In genomic region chr15:74196175-74196574, GRCh38 we compare ENCODE assay signal across 12 cellular contexts. TPM values are rescaled to one million over a fixed set of nuclear protein-coding genes. Genes with fewer than 3 reads are reported as not detected.
DNase-seq lines count a peak whose midpoint lies in the region; ATAC-seq and TF ChIP-seq lines count a peak whose summit lies in the region.
"Had no signal": no experiment of that assay in that cellular context is flagged by ENCODE, and none has a peak within 500 bp of the region (broad histone marks: within the 10 kb centered on the region; RNA-seq: fewer than 3 reads in every experiment).

No MANE protein-coding gene starts in this region.

- intact Hi-C loops in lower lobe of right lung (cut with DNase I) = no loop called here

- TF ChIP-seq CTCF in AG09309 (IDR thresholded peaks at IDR 0.05; ENCODE audit: control insufficient read depth, insufficient read depth, low read depth, low read length, missing control alignments) (no peak), brain microvascular endothelial cell (IDR thresholded peaks at IDR 0.05; ENCODE audit: low read depth, low read length, missing control alignments) (no peak), lower lobe of right lung (IDR thresholded peaks at IDR 0.05) (no peak)

- no peaks in the 10 kb centered on the region for H3K27me3 ChIP-seq in brain microvascular endothelial cell (replicated peaks)
- H3K27me3 ChIP-seq in lower lobe of right lung (ENCODE audit: low read depth) = no peaks in the 10 kb centered on the region

- peaks cover 18% of the 10 kb centered on the region for H3K4me1 ChIP-seq in lower lobe of right lung
- H3K4me1 ChIP-seq: parathyroid adenoma had no signal

- H3K36me3 ChIP-seq in brain microvascular endothelial cell (replicated peaks) (no peaks in the 10 kb centered on the region), lower lobe of right lung (no peaks in the 10 kb centered on the region)

- in situ Hi-C loops in brain microvascular endothelial cell (cut with HindIII; ENCODE audit: low pct_ligation_motif_present, low sequenced_read_pairs) = no loop called here

- ATAC-seq in lower lobe of right lung = peak; percentile 13 to 30
- ATAC-seq in HG02623 (IDR thresholded peaks at IDR 0.05; ENCODE audit: unreplicated experiment) = no peak
- ATAC-seq in HG03521 (IDR thresholded peaks at IDR 0.05; ENCODE audit: unreplicated experiment) = no peak
- ATAC-seq: stimulated activated memory B cell treated with anti-CD40 and anti-IgM and Interleukin-4, amounts not matched to agents 10 μg/mL and 1 μg/mL and 100 μg/mL, for 72 hours had no signal

- H3K9me3 ChIP-seq in lower lobe of right lung = no peaks in the 10 kb centered on the region

- DNase-seq in AG09309 (ENCODE audit: low read depth) (peak; percentile 94), LHCN-M2 (ENCODE audit: low read depth) (peak; percentile 82), brain microvascular endothelial cell (peak; percentile 98), lower lobe of right lung (peak; percentile 72), SKM-1 treated with dmso at 0.1 percent for 144 hours (lab: John Stamatoyannopoulos, UW; ENCODE audit: unreplicated experiment) (no peak)
- no peak for DNase-seq in stimulated activated CD4-positive, alpha-beta T cell treated with anti-CD3 and anti-CD28 coated beads, Interleukin-2, amount 100 ng/mL, for 24 hours
- DNase-seq: DMS79 treated with DMSO at 0.1 percent for 48 hours had no signal

- peak overlapping the region; percentile 67 for H3K27ac ChIP-seq in brain microvascular endothelial cell
- H3K27ac ChIP-seq in lower lobe of right lung = no peak overlapping the region
- H3K27ac ChIP-seq: parathyroid adenoma had no signal

- H3K4me3 ChIP-seq in AG09309 (ENCODE audit: control insufficient read depth, low read depth, low read length) = no peak overlapping the region
- no peak overlapping the region for H3K4me3 ChIP-seq in brain microvascular endothelial cell (ENCODE audit: low read depth, low read length)
- no peak overlapping the region for H3K4me3 ChIP-seq in lower lobe of right lung

RNA-seq across cellular contexts. Expression of gene STRA6, which starts 6.4 kb away (rescaled TPM):
- total RNA-seq in LHCN-M2 (2014; rRNA removed) (0.06 TPM in 1 of 2 replicates, not detected in the other), lower lobe of right lung (not detected)
- 0.02 TPM for polyA plus RNA-seq in LHCN-M2 (2012)

RNA-seq across cellular contexts. Expression of gene ISLR, which starts 22.7 kb away (rescaled TPM):
- total RNA-seq in LHCN-M2 (2014; rRNA removed) = 0.13 and 0.34 TPM in 2 replicates
- 0.18 TPM for polyA plus RNA-seq in LHCN-M2 (2012)
- 24.0 TPM for total RNA-seq in lower lobe of right lung
- total RNA-seq: activated T-helper 1 cell treated with anti-CD3 and anti-CD28 coated beads, Interleukin-12 subunit alpha, Interleukin-12 subunit beta, Interleukin-2, Interleukin-4 antibody, amounts not matched to agents 30 ng/mL and 10 ng/mL and 1 ng/mL, durations not matched to agents 14 hours and 24 hours and 36 hours had no signal

RNA-seq across cellular contexts. Expression of gene CCDC33, which starts 40.0 kb away (rescaled TPM):
- total RNA-seq in LHCN-M2 (2014; rRNA removed) = not detected in 2 replicates
- polyA plus RNA-seq in LHCN-M2 (2012) = not detected
- total RNA-seq in lower lobe of right lung = 5.9 TPM
- total RNA-seq: activated T-helper 1 cell treated with anti-CD3 and anti-CD28 coated beads, Interleukin-12 subunit alpha, Interleukin-12 subunit beta, Interleukin-2, Interleukin-4 antibody, amounts not matched to agents 30 ng/mL and 10 ng/mL and 1 ng/mL, durations not matched to agents 14 hours and 24 hours and 36 hours had no signal

Comparison
In these comparisons a context has a peak if more than half of its experiments do, and no peak if none do; other contexts are left out.
1. DNase-seq: peak in AG09309 (single experiment), LHCN-M2 (single experiment), brain microvascular endothelial cell (single experiment) and lower lobe of right lung (single experiment); none in SKM-1 treated with dmso at 0.1 percent for 144 hours (single experiment) and stimulated activated CD4-positive, alpha-beta T cell treated with anti-CD3 and anti-CD28 coated beads, Interleukin-2, amount 100 ng/mL, for 24 hours (0 of 2).
2. ATAC-seq: peak in lower lobe of right lung (2 of 2); none in HG02623 (single experiment) and HG03521 (single experiment).
3. RNA of gene ISLR, which starts 22.7 kb away (total RNA-seq): 24.0 TPM in lower lobe of right lung (single experiment); 0.13 to 0.34 TPM in LHCN-M2; every median in the first group is over 10 times any median in the second.